In the genomic region with DNA sequence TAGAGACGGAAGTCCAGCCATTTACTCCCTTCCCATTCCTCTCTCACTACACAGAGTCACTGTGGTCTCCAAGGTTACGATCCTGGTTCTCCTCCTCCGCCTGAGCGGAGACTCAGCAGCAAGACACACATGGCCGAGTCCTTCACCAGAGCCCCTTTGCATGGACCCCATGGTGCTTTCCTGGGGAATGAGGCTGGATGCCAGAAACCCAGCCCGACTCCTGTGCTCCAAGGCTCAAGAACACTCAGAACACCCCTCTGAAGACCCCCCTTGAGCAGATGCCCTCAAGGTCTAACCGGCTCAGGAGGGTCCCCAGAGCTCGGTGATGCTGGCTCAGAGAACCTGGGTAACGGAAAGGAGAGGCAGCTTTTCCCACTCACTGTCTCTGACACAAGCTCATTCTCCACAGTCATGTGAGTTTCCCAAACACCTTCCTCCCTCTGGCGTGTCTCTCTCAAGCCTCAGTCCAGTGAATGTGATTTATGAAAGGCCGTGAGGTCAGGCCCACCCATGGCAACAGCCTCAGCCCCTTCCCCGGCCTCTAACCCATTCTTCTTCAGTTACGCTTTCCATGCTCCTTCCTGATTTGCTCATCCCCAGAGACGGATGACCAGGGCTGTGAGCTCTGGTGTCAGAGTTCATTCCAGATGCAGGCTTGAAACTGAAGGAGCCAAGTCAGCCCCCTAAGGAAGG, we compare ENCODE assay signal across 1 cellular context.
TF ChIP-seq lines count a peak whose summit lies in the region.

No MANE protein-coding gene starts in this region.

TF ChIP-seq in SK-N-SH, 30 proteins besides CTCF, POLR2A, EP300 and RAD21 (continued from another document):
- TF ChIP-seq, protein P1, sequence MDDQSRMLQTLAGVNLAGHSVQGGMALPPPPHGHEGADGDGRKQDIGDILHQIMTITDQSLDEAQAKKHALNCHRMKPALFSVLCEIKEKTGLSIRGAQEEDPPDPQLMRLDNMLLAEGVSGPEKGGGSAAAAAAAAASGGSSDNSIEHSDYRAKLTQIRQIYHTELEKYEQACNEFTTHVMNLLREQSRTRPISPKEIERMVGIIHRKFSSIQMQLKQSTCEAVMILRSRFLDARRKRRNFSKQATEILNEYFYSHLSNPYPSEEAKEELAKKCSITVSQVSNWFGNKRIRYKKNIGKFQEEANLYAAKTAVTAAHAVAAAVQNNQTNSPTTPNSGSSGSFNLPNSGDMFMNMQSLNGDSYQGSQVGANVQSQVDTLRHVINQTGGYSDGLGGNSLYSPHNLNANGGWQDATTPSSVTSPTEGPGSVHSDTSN (IDR thresholded peaks at IDR 0.05): no peak
- no peak for TF ChIP-seq MEF2A (IDR thresholded peaks at IDR 0.05; ENCODE audit: borderline replicate concordance, low read depth)
- no peak for TF ChIP-seq TAF1 (IDR thresholded peaks at IDR 0.05; ENCODE audit: borderline replicate concordance, low read depth, low read length)
- no peak for TF ChIP-seq TEAD4 (IDR thresholded peaks at IDR 0.05; ENCODE audit: borderline replicate concordance, insufficient read depth)
- no peak for TF ChIP-seq SMC3 (IDR thresholded peaks at IDR 0.05; ENCODE audit: low read depth, low read length)
- TF ChIP-seq, protein P2, sequence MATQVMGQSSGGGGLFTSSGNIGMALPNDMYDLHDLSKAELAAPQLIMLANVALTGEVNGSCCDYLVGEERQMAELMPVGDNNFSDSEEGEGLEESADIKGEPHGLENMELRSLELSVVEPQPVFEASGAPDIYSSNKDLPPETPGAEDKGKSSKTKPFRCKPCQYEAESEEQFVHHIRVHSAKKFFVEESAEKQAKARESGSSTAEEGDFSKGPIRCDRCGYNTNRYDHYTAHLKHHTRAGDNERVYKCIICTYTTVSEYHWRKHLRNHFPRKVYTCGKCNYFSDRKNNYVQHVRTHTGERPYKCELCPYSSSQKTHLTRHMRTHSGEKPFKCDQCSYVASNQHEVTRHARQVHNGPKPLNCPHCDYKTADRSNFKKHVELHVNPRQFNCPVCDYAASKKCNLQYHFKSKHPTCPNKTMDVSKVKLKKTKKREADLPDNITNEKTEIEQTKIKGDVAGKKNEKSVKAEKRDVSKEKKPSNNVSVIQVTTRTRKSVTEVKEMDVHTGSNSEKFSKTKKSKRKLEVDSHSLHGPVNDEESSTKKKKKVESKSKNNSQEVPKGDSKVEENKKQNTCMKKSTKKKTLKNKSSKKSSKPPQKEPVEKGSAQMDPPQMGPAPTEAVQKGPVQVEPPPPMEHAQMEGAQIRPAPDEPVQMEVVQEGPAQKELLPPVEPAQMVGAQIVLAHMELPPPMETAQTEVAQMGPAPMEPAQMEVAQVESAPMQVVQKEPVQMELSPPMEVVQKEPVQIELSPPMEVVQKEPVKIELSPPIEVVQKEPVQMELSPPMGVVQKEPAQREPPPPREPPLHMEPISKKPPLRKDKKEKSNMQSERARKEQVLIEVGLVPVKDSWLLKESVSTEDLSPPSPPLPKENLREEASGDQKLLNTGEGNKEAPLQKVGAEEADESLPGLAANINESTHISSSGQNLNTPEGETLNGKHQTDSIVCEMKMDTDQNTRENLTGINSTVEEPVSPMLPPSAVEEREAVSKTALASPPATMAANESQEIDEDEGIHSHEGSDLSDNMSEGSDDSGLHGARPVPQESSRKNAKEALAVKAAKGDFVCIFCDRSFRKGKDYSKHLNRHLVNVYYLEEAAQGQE (IDR thresholded peaks at IDR 0.05; ENCODE audit: low read depth, low read length): no peak
- no peak for TF ChIP-seq RFX5 (IDR thresholded peaks at IDR 0.05; ENCODE audit: low read length)
